ENCODE assay signal across 10 cellular contexts in genomic region chr3:187291512-187292132, GRCh38.
A peak's percentile ranks its signal among the peaks of the same experiment; 100 is the strongest.
DNase-seq lines count a peak whose midpoint lies in the region; ATAC-seq and TF ChIP-seq lines count a peak whose summit lies in the region.
"Had no signal": no experiment of that assay in that cellular context is flagged by ENCODE, and none has a peak within 500 bp of the region (broad histone marks: within the 10 kb centered on the region; RNA-seq: fewer than 3 reads in every experiment).

MASP1 (minus strand) TSS chr3:187291737; CDS start chr3:187291632, 105 bp downstream.

- peak within 1 kb of the TSS; percentile 71 for H3K4me3 ChIP-seq in iPS-20b (ENCODE audit: low read length)
- H3K4me3 ChIP-seq in rectal smooth muscle tissue (ENCODE audit: low read length) = peak within 1 kb of the TSS; percentile 68

- DNase-seq in EL (peak; percentile 52), caudate nucleus (lab: John Stamatoyannopoulos, UW) (peak in 6 of 61 donors; percentile 6 to 31 (median 15)), GM13976 (ENCODE audit: low spot score) (no peak), NCI-H2081 (lab: John Stamatoyannopoulos, UW) (no peak)
- DNase-seq: activated T-cell treated with anti-CD3 and anti-CD28 coated beads, Interleukin-2, amount 50 U/mL, for 72 hours; CD8-positive, alpha-beta memory T cell had no signal

- no peak for TF ChIP-seq CTCF in GM13976 (IDR thresholded peaks at IDR 0.05; ENCODE audit: borderline replicate concordance, control extremely low read depth, extremely low read depth, insufficient read depth, missing control alignments)

- in situ Hi-C loops in GM13976 (cut with MboI; ENCODE audit: low sequenced_read_pairs, unreplicated experiment) = no loop called here

- H3K27ac ChIP-seq in caudate nucleus (ENCODE audit: low read depth, low read length) (peak within 1 kb of the TSS; percentile 1), iPS-20b (ENCODE audit: low read length) (no peak within 1 kb of the TSS), rectal smooth muscle tissue (ENCODE audit: low read depth, low read length) (peak within 1 kb of the TSS; percentile 82)

- no peaks in the 10 kb centered on the region for H3K9me3 ChIP-seq in iPS-20b (ENCODE audit: insufficient read depth, low read depth, low read length)

- H3K36me3 ChIP-seq in iPS-20b (ENCODE audit: insufficient read depth, low read depth, low read length) (no peaks in the 10 kb centered on the region), rectal smooth muscle tissue (ENCODE audit: control insufficient read depth, insufficient read depth, low read length) (no peaks in the 10 kb centered on the region)

- H3K4me1 ChIP-seq in iPS-20b (ENCODE audit: insufficient read depth, low read length) (peaks cover 23% of the 10 kb centered on the region; the same call in 1 of the 2 replicates), rectal smooth muscle tissue (ENCODE audit: control insufficient read depth, insufficient read depth, low read length) (peaks cover 23% of the 10 kb centered on the region)

- H3K9ac ChIP-seq in iPS-20b (ENCODE audit: low read depth, low read length) (peak within 1 kb of the TSS; percentile 35), rectal smooth muscle tissue (ENCODE audit: low read length) (peak within 1 kb of the TSS; percentile 33)

- no peak for ATAC-seq in GM18511 (IDR thresholded peaks at IDR 0.05; ENCODE audit: unreplicated experiment)
- ATAC-seq in GM21529 (IDR thresholded peaks at IDR 0.05; ENCODE audit: unreplicated experiment) = no peak

- H3K27me3 ChIP-seq in iPS-20b (ENCODE audit: insufficient read depth, low read length) = peaks cover 21% of the 10 kb centered on the region
- peaks cover 3% of the 10 kb centered on the region for H3K27me3 ChIP-seq in rectal smooth muscle tissue (ENCODE audit: control insufficient read depth, insufficient read depth, low read length)
